Comparison of ENCODE assay signal across 8 cellular contexts in genomic region chr4:139167774-139168444, GRCh38. TPM values are rescaled to one million over a fixed set of nuclear protein-coding genes. Genes with fewer than 3 reads are reported as not detected.
DNase-seq lines count a peak whose midpoint lies in the region; ATAC-seq and TF ChIP-seq lines count a peak whose summit lies in the region.

No MANE protein-coding gene starts in this region.

- H3K27me3 Mint-ChIP-seq in activated CD4-positive, alpha-beta memory T cell treated with anti-CD3 and anti-CD28 coated beads for 36 hours, result no peaks in the 10 kb centered on the region
- H3K27me3 Mint-ChIP-seq in CD4-positive, alpha-beta memory T cell, result no peaks in the 10 kb centered on the region

- H3K9me3 ChIP-seq in gastroesophageal sphincter (no peaks in the 10 kb centered on the region), smooth muscle cell (replicated peaks; ENCODE audit: low read depth) (no peaks in the 10 kb centered on the region)
- H3K9me3 ChIP-seq in CD4-positive, alpha-beta memory T cell (ENCODE audit: control insufficient read depth in 1 of 2, low read length in 2 of 2), result no peaks in the 10 kb centered on the region

- H3K9ac ChIP-seq in smooth muscle cell (ENCODE audit: low read depth), result no peak overlapping the region

- H3K27ac ChIP-seq in gastroesophageal sphincter (peak overlapping the region in 2 of 4 donors; percentile 7), smooth muscle cell (ENCODE audit: low read depth) (no peak overlapping the region)
- H3K27ac ChIP-seq in CD4-positive, alpha-beta memory T cell (ENCODE audit: low read depth, low read length), result no peak overlapping the region

- H3K27me3 ChIP-seq in gastroesophageal sphincter (no peaks in the 10 kb centered on the region), smooth muscle cell (ENCODE audit: low read depth) (no peaks in the 10 kb centered on the region)
- no peaks in the 10 kb centered on the region for H3K27me3 ChIP-seq in CD4-positive, alpha-beta memory T cell (ENCODE audit: insufficient read depth, low read length)

- peak; percentile 66 for ATAC-seq in gastroesophageal sphincter

- TF ChIP-seq CTCF in AG10803 (conservative IDR thresholded peaks at IDR 0.05; ENCODE audit: low read length) (peak; percentile 70), gastroesophageal sphincter (IDR thresholded peaks at IDR 0.05) (peak; percentile 18 to 61 (median 48)), smooth muscle cell (IDR thresholded peaks at IDR 0.05; ENCODE audit: borderline replicate concordance, insufficient read depth, poor library complexity, severe bottlenecking) (peak; percentile 39)

- peaks cover 17% of the 10 kb centered on the region for H3K4me1 Mint-ChIP-seq in activated CD4-positive, alpha-beta memory T cell treated with anti-CD3 and anti-CD28 coated beads for 36 hours (ENCODE audit: low read depth)
- H3K4me1 Mint-ChIP-seq in CD4-positive, alpha-beta memory T cell, result peaks cover 18 to 28% (median 25%) of the 10 kb centered on the region in 4 donors

- no peak for TF ChIP-seq POLR2A in gastroesophageal sphincter (IDR thresholded peaks at IDR 0.05)

- H3K79me2 ChIP-seq in smooth muscle cell (ENCODE audit: low read depth), result peaks cover 71% of the 10 kb centered on the region

- peaks cover 85% of the 10 kb centered on the region for H4K20me1 ChIP-seq in smooth muscle cell (ENCODE audit: low read depth)

- WGBS in gastroesophageal sphincter (ENCODE audit: low coverage in 1 of 2), 2 donors, result 61% methylated on average over 5 of the region's 5 CpGs
- WGBS in smooth muscle cell (ENCODE audit: low lambda C conversion rate), result 81% methylated on average over 5 of the region's 5 CpGs

- DNase-seq in AG10803 (ENCODE audit: low read depth) (peak; percentile 69), HEK293T (ENCODE audit: extremely low spot score) (peak; percentile 19), SKM-1 treated with dmso at 0.1 percent for 144 hours (lab: John Stamatoyannopoulos, UW; ENCODE audit: unreplicated experiment) (peak; percentile 90), smooth muscle cell (lab: John Stamatoyannopoulos, UW; ENCODE audit: unreplicated experiment) (no peak), SHP77 (lab: John Stamatoyannopoulos, UW) (no peak)
- no peak for DNase-seq in activated CD4-positive, alpha-beta memory T cell treated with anti-CD3 and anti-CD28 coated beads for 36 hours
- DNase-seq in CD4-positive, alpha-beta memory T cell, result no peak

- POLR2A ChIA-PET in HEK293T (lab: Yijun Ruan, JAX), result interaction anchor here (0.8 to 1.3 kb wide), 5 partner anchors 8 to 389 kb away, joined by 3 to 8 read pairs (median 3); partner anchors contain the start of genes ELF2 and SETD7
- POLR2A ChIA-PET in activated CD4-positive, alpha-beta memory T cell treated with anti-CD3 and anti-CD28 coated beads for 36 hours (lab: Charles Lee), result no interaction called here
- POLR2A ChIA-PET in CD4-positive, alpha-beta memory T cell (lab: Charles Lee; ENCODE audit: partially characterized antibody), result interaction anchor here (0.6 kb wide), 1 partner anchor 133 kb away, joined by 3 read pairs; the partner anchor contains the start of gene NAA15

- H3K4me3 Mint-ChIP-seq in activated CD4-positive, alpha-beta memory T cell treated with anti-CD3 and anti-CD28 coated beads for 36 hours, result no peak overlapping the region
- no peak overlapping the region for H3K4me3 Mint-ChIP-seq in CD4-positive, alpha-beta memory T cell

- CTCF ChIA-PET in HEK293T (lab: Yijun Ruan, JAX), result interaction anchor here (0.7 to 1.4 kb wide), 11 partner anchors 9 to 1743 kb away, joined by 3 to 10 read pairs (median 6); partner anchors contain the start of gene ELF2
- CTCF ChIA-PET in activated CD4-positive, alpha-beta memory T cell treated with anti-CD3 and anti-CD28 coated beads for 36 hours (lab: Charles Lee), result interaction anchor here (0.6 to 1.6 kb wide), 3 partner anchors 68 to 128 kb away, joined by 3 to 11 read pairs (median 7); no protein-coding TSS in a partner anchor
- CTCF ChIA-PET in CD4-positive, alpha-beta memory T cell (lab: Charles Lee; ENCODE audit: partially characterized antibody), result interaction anchor here (0.8 to 2.0 kb wide), 5 partner anchors 9 to 138 kb away, joined by 3 to 6 read pairs (median 3); partner anchors contain the start of gene ELF2

- no peak overlapping the region for H3K27ac Mint-ChIP-seq in activated CD4-positive, alpha-beta memory T cell treated with anti-CD3 and anti-CD28 coated beads for 36 hours
- H3K27ac Mint-ChIP-seq in CD4-positive, alpha-beta memory T cell, result peak overlapping the region in 1 of 7 donors; percentile 11

- no peak overlapping the region for H3K4me2 ChIP-seq in smooth muscle cell

- H2AFZ ChIP-seq in smooth muscle cell (ENCODE audit: low read depth), result no peak overlapping the region

- intact Hi-C loops in activated CD4-positive, alpha-beta memory T cell treated with anti-CD3 and anti-CD28 coated beads for 36 hours (cut with micrococcal nuclease), result no loop called here
- intact Hi-C loops in CD4-positive, alpha-beta memory T cell (cut with micrococcal nuclease), result no loop called here

- H3K36me3 ChIP-seq in gastroesophageal sphincter, result no peaks in the 10 kb centered on the region
- H3K36me3 ChIP-seq in smooth muscle cell (ENCODE audit: low read depth), result no peaks in the 10 kb centered on the region
- no peaks in the 10 kb centered on the region for H3K36me3 ChIP-seq in CD4-positive, alpha-beta memory T cell (ENCODE audit: insufficient read depth, low read length)

- no peaks in the 10 kb centered on the region for H3K36me3 Mint-ChIP-seq in activated CD4-positive, alpha-beta memory T cell treated with anti-CD3 and anti-CD28 coated beads for 36 hours
- H3K36me3 Mint-ChIP-seq in CD4-positive, alpha-beta memory T cell, result no peaks in the 10 kb centered on the region

- no peak for TF ChIP-seq EP300 in gastroesophageal sphincter (IDR thresholded peaks at IDR 0.05)

- H3K9me3 Mint-ChIP-seq in activated CD4-positive, alpha-beta memory T cell treated with anti-CD3 and anti-CD28 coated beads for 36 hours, result no peaks in the 10 kb centered on the region
- H3K9me3 Mint-ChIP-seq in CD4-positive, alpha-beta memory T cell, result no peaks in the 10 kb centered on the region

- peaks cover 0 to 84% (median 34%) of the 10 kb centered on the region in 3 donors for H3K4me1 ChIP-seq in gastroesophageal sphincter
- H3K4me1 ChIP-seq in smooth muscle cell (ENCODE audit: low read depth), result peaks cover 3% of the 10 kb centered on the region
- peaks cover 4% of the 10 kb centered on the region for H3K4me1 ChIP-seq in CD4-positive, alpha-beta memory T cell (ENCODE audit: insufficient read depth, low read length)

- H3F3A ChIP-seq in smooth muscle cell (ENCODE audit: low read depth), result no peaks in the 10 kb centered on the region

- H3K4me3 ChIP-seq in AG10803 (ENCODE audit: low read length), result no peak overlapping the region
- no peak overlapping the region for H3K4me3 ChIP-seq in gastroesophageal sphincter
- H3K4me3 ChIP-seq in smooth muscle cell, result no peak overlapping the region
- no peak overlapping the region for H3K4me3 ChIP-seq in CD4-positive, alpha-beta memory T cell (ENCODE audit: low read length in 2 of 2)

TF ChIP-seq in HEK293T, 16 proteins besides CTCF, POLR2A, EP300 and RAD21:
- TF ChIP-seq CTBP1 (IDR thresholded peaks at IDR 0.05; ENCODE audit: borderline replicate concordance) (no peak), SP1 (IDR thresholded peaks at IDR 0.05) (no peak), NFRKB (IDR thresholded peaks at IDR 0.05) (no peak), FOXK2 (IDR thresholded peaks at IDR 0.05) (no peak), SUZ12 (IDR thresholded peaks at IDR 0.05) (no peak), ELF4 (IDR thresholded peaks at IDR 0.05) (no peak), BHLHE40 (IDR thresholded peaks at IDR 0.05; ENCODE audit: borderline replicate concordance) (no peak), ZNF384 (IDR thresholded peaks at IDR 0.05) (no peak), PKNOX1 (IDR thresholded peaks at IDR 0.05) (no peak), HDGF (IDR thresholded peaks at IDR 0.05; ENCODE audit: borderline replicate concordance) (no peak), ARNT (IDR thresholded peaks at IDR 0.05) (no peak), LEF1 (IDR thresholded peaks at IDR 0.05; ENCODE audit: borderline replicate concordance) (no peak), L3MBTL2 (conservative IDR thresholded peaks at IDR 0.05) (no peak)
TF ChIP-seq in HEK293T: peak in this region for 0.

RNA-seq across cellular contexts. Expression of gene ELF2, which starts 9.1 kb away (rescaled TPM):
- total RNA-seq in gastroesophageal sphincter (10 to 100 TPM; 51.2 to 73.0 (median 60.0) TPM), smooth muscle cell (37.2 and 39.8 TPM in 2 replicates)
- polyA plus RNA-seq in smooth muscle cell, result 24.2 and 26.1 TPM in 2 replicates
- total RNA-seq in activated CD4-positive, alpha-beta memory T cell treated with anti-CD3 and anti-CD28 coated beads for 36 hours, result 10 to 100 TPM; 24.2 to 29.7 TPM
- 10 to 100 TPM; 76.1 to 81.4 TPM for total RNA-seq in CD4-positive, alpha-beta memory T cell
- 10 to 100 TPM; 27.4 to 38.6 TPM for polyA plus RNA-seq in CD4-positive, alpha-beta memory T cell

Comparison
In these comparisons a context has a peak if more than half of its experiments do, and no peak if none do; other contexts are left out.
1. DNase-seq: peak in AG10803 (single experiment), HEK293T (single experiment) and SKM-1 treated with dmso at 0.1 percent for 144 hours (single experiment); none in smooth muscle cell (single experiment), SHP77 (0 of 2), activated CD4-positive, alpha-beta memory T cell treated with anti-CD3 and anti-CD28 coated beads for 36 hours (single experiment) and CD4-positive, alpha-beta memory T cell (0 of 5).
2. Peak in every context shown above with its lines, with median percentiles within 50 percentile points of each other: CTCF ChIP-seq.